ENCODE assay signal across 1 cellular context in the genomic region with DNA sequence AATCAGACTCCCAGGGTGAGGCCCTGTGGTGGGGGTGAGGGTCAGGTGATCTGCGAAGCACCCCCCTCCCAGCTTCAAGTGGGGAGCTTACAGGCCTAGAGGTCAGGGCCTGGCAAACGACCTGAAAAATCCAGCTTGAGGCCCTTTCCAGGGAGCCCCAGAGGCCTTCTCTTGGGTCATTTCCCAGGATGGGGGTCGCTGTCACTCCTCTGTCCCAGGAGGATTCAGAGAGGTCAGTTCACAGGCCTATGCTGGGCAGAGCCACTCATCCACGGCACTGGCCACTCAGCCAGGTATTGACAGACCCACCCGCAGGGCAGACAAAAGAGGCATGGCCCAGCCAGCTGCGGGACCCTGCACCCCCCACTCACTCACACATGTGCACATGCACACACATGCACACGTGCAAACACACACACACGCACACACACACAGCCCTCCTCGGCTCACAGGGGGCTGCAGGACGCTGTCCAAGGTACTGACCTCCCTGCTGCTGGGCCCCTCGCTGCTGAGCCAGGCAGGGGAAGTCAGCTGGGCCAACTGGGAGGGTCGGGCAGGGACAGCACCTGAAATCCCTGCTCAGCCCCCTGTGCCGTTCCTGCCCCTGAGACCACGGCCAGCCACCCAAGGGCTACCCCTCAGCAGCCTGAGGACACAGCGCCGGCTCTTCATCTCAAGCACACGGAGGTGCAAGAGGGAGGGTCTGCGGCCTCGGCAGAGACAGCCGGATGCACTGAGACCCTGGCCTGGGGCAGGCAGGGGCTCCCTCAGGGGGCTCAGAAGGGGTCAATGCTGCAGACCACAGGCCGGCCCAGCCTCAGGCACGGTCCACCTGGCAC.
TF ChIP-seq lines count a peak whose summit lies in the region.

No MANE protein-coding gene starts in this region.

TF ChIP-seq in HepG2, 621 proteins besides CTCF, POLR2A, EP300 and RAD21 (continued from another document and continues in another):
- TF ChIP-seq KDM6A (CRISPR knock-in tag; IDR thresholded peaks at IDR 0.05; ENCODE audit: low read depth) (no peak), ZNF615 (CRISPR knock-in tag; IDR thresholded peaks at IDR 0.05; ENCODE audit: borderline replicate concordance) (no peak), NRL (CRISPR knock-in tag; IDR thresholded peaks at IDR 0.05; ENCODE audit: borderline replicate concordance) (peak; percentile 96), RARA (CRISPR knock-in tag; IDR thresholded peaks at IDR 0.05) (peak; percentile 82), KLF12 (CRISPR knock-in tag; IDR thresholded peaks at IDR 0.05; ENCODE audit: borderline replicate concordance) (peak; percentile 97), DNMT3B (CRISPR knock-in tag; conservative IDR thresholded peaks at IDR 0.05) (peak; percentile 96; the same call in 1 of the 2 replicates), HOXA7 (CRISPR knock-in tag; IDR thresholded peaks at IDR 0.05) (no peak; the same call in 1 of the 2 replicates), ZNF567 (CRISPR knock-in tag; IDR thresholded peaks at IDR 0.05; ENCODE audit: borderline replicate concordance) (0 out of 2 replicates have a peak, but pooled peaks have one; percentile 51), DMAP1 (CRISPR knock-in tag; IDR thresholded peaks at IDR 0.05) (no peak; the same call in 1 of the 2 replicates), GTF2F1 (IDR thresholded peaks at IDR 0.05; ENCODE audit: low read length) (no peak), CBFB (CRISPR knock-in tag; IDR thresholded peaks at IDR 0.05) (no peak), NCOA1 (CRISPR knock-in tag; IDR thresholded peaks at IDR 0.05) (no peak), TARDBP (CRISPR knock-in tag; IDR thresholded peaks at IDR 0.05) (peak; percentile 79; the same call in 1 of the 2 replicates), ZNF331 (CRISPR knock-in tag; IDR thresholded peaks at IDR 0.05) (peak; percentile 96), AGO1 (IDR thresholded peaks at IDR 0.05; ENCODE audit: low read depth, low read length, poor library complexity, severe bottlenecking) (peak; percentile 64), ATAD3A (CRISPR knock-in tag; IDR thresholded peaks at IDR 0.05) (peak; percentile 97), NFKBIZ (CRISPR knock-in tag; IDR thresholded peaks at IDR 0.05) (0 out of 2 replicates have a peak, but pooled peaks have one; percentile 37), ZNF777 (CRISPR knock-in tag; IDR thresholded peaks at IDR 0.05) (peak; percentile 77), ZNF317 (CRISPR knock-in tag; IDR thresholded peaks at IDR 0.05) (peak; percentile 83; the same call in 1 of the 2 replicates), HMG20B (CRISPR knock-in tag; conservative IDR thresholded peaks at IDR 0.05) (peak; percentile 75; the same call in 1 of the 2 replicates), ZNF432 (CRISPR knock-in tag; IDR thresholded peaks at IDR 0.05; ENCODE audit: borderline replicate concordance) (peak; percentile 89; the same call in 1 of the 2 replicates), TCF7 (IDR thresholded peaks at IDR 0.05; ENCODE audit: low read depth) (no peak), ZBTB21 (CRISPR knock-in tag; IDR thresholded peaks at IDR 0.05) (peak; percentile 72; the same call in 1 of the 2 replicates), ZNF350 (CRISPR knock-in tag; IDR thresholded peaks at IDR 0.05; ENCODE audit: borderline replicate concordance, low read depth) (peak; percentile 88), MAF1 (CRISPR knock-in tag; IDR thresholded peaks at IDR 0.05; ENCODE audit: borderline replicate concordance) (peak; percentile 81; the same call in 1 of the 2 replicates)
- TF ChIP-seq, protein P1, sequence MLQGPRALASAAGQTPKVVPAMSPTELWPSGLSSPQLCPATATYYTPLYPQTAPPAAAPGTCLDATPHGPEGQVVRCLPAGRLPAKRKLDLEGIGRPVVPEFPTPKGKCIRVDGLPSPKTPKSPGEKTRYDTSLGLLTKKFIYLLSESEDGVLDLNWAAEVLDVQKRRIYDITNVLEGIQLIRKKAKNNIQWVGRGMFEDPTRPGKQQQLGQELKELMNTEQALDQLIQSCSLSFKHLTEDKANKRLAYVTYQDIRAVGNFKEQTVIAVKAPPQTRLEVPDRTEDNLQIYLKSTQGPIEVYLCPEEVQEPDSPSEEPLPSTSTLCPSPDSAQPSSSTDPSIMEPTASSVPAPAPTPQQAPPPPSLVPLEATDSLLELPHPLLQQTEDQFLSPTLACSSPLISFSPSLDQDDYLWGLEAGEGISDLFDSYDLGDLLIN (CRISPR knock-in tag; IDR thresholded peaks at IDR 0.05; ENCODE audit: borderline replicate concordance): peak; percentile 94; the same call in 1 of the 2 replicates
- TF ChIP-seq, protein P2, sequence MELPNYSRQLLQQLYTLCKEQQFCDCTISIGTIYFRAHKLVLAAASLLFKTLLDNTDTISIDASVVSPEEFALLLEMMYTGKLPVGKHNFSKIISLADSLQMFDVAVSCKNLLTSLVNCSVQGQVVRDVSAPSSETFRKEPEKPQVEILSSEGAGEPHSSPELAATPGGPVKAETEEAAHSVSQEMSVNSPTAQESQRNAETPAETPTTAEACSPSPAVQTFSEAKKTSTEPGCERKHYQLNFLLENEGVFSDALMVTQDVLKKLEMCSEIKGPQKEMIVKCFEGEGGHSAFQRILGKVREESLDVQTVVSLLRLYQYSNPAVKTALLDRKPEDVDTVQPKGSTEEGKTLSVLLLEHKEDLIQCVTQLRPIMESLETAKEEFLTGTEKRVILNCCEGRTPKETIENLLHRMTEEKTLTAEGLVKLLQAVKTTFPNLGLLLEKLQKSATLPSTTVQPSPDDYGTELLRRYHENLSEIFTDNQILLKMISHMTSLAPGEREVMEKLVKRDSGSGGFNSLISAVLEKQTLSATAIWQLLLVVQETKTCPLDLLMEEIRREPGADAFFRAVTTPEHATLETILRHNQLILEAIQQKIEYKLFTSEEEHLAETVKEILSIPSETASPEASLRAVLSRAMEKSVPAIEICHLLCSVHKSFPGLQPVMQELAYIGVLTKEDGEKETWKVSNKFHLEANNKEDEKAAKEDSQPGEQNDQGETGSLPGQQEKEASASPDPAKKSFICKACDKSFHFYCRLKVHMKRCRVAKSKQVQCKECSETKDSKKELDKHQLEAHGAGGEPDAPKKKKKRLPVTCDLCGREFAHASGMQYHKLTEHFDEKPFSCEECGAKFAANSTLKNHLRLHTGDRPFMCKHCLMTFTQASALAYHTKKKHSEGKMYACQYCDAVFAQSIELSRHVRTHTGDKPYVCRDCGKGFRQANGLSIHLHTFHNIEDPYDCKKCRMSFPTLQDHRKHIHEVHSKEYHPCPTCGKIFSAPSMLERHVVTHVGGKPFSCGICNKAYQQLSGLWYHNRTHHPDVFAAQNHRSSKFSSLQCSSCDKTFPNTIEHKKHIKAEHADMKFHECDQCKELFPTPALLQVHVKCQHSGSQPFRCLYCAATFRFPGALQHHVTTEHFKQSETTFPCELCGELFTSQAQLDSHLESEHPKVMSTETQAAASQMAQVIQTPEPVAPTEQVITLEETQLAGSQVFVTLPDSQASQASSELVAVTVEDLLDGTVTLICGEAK (IDR thresholded peaks at IDR 0.05): no peak
- TF ChIP-seq, protein P2 (CRISPR knock-in tag; IDR thresholded peaks at IDR 0.05): peak; percentile 95
- TF ChIP-seq, protein P3, sequence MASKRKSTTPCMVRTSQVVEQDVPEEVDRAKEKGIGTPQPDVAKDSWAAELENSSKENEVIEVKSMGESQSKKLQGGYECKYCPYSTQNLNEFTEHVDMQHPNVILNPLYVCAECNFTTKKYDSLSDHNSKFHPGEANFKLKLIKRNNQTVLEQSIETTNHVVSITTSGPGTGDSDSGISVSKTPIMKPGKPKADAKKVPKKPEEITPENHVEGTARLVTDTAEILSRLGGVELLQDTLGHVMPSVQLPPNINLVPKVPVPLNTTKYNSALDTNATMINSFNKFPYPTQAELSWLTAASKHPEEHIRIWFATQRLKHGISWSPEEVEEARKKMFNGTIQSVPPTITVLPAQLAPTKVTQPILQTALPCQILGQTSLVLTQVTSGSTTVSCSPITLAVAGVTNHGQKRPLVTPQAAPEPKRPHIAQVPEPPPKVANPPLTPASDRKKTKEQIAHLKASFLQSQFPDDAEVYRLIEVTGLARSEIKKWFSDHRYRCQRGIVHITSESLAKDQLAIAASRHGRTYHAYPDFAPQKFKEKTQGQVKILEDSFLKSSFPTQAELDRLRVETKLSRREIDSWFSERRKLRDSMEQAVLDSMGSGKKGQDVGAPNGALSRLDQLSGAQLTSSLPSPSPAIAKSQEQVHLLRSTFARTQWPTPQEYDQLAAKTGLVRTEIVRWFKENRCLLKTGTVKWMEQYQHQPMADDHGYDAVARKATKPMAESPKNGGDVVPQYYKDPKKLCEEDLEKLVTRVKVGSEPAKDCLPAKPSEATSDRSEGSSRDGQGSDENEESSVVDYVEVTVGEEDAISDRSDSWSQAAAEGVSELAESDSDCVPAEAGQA (IDR thresholded peaks at IDR 0.05; ENCODE audit: low read depth): no peak
- TF ChIP-seq, protein P3 (CRISPR knock-in tag; IDR thresholded peaks at IDR 0.05; ENCODE audit: borderline replicate concordance): peak; percentile 96
- TF ChIP-seq, protein P4, sequence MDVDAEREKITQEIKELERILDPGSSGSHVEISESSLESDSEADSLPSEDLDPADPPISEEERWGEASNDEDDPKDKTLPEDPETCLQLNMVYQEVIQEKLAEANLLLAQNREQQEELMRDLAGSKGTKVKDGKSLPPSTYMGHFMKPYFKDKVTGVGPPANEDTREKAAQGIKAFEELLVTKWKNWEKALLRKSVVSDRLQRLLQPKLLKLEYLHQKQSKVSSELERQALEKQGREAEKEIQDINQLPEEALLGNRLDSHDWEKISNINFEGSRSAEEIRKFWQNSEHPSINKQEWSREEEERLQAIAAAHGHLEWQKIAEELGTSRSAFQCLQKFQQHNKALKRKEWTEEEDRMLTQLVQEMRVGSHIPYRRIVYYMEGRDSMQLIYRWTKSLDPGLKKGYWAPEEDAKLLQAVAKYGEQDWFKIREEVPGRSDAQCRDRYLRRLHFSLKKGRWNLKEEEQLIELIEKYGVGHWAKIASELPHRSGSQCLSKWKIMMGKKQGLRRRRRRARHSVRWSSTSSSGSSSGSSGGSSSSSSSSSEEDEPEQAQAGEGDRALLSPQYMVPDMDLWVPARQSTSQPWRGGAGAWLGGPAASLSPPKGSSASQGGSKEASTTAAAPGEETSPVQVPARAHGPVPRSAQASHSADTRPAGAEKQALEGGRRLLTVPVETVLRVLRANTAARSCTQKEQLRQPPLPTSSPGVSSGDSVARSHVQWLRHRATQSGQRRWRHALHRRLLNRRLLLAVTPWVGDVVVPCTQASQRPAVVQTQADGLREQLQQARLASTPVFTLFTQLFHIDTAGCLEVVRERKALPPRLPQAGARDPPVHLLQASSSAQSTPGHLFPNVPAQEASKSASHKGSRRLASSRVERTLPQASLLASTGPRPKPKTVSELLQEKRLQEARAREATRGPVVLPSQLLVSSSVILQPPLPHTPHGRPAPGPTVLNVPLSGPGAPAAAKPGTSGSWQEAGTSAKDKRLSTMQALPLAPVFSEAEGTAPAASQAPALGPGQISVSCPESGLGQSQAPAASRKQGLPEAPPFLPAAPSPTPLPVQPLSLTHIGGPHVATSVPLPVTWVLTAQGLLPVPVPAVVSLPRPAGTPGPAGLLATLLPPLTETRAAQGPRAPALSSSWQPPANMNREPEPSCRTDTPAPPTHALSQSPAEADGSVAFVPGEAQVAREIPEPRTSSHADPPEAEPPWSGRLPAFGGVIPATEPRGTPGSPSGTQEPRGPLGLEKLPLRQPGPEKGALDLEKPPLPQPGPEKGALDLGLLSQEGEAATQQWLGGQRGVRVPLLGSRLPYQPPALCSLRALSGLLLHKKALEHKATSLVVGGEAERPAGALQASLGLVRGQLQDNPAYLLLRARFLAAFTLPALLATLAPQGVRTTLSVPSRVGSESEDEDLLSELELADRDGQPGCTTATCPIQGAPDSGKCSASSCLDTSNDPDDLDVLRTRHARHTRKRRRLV (CRISPR knock-in tag; IDR thresholded peaks at IDR 0.05): no peak
- TF ChIP-seq, protein P5, sequence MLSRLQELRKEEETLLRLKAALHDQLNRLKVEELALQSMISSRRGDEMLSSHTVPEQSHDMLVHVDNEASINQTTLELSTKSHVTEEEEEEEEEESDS (CRISPR knock-in tag; IDR thresholded peaks at IDR 0.05; ENCODE audit: borderline replicate concordance): peak; percentile 95; the same call in 1 of the 2 replicates
- TF ChIP-seq, protein P6, sequence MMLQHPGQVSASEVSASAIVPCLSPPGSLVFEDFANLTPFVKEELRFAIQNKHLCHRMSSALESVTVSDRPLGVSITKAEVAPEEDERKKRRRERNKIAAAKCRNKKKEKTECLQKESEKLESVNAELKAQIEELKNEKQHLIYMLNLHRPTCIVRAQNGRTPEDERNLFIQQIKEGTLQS (CRISPR knock-in tag; IDR thresholded peaks at IDR 0.05): peak; percentile 67; the same call in 1 of the 2 replicates
